In genomic region chr10:103111918-103112877, GRCh38 we compare ENCODE assay signal across 9 cellular contexts.
DNase-seq lines count a peak whose midpoint lies in the region; ATAC-seq and TF ChIP-seq lines count a peak whose summit lies in the region.
"Had no signal": no experiment of that assay in that cellular context is flagged by ENCODE, and none has a peak within 500 bp of the region (broad histone marks: within the 10 kb centered on the region; RNA-seq: fewer than 3 reads in every experiment).

No MANE protein-coding gene starts in this region.

- H3K4me1 ChIP-seq in left ventricle myocardium inferior (peaks cover 72% of the 10 kb centered on the region), gastroesophageal sphincter (peaks cover 18 to 71% (median 36%) of the 10 kb centered on the region in 3 donors), vagina (peaks cover 41% of the 10 kb centered on the region)
- no peaks in the 10 kb centered on the region for H3K4me1 ChIP-seq in CD8-positive, alpha-beta T cell (ENCODE audit: insufficient read depth, low read length)

- H3K36me3 ChIP-seq in left ventricle myocardium inferior (peaks cover 4% of the 10 kb centered on the region), gastroesophageal sphincter (no peaks in the 10 kb centered on the region), vagina (no peaks in the 10 kb centered on the region), brain microvascular endothelial cell (replicated peaks) (no peaks in the 10 kb centered on the region)
- no peaks in the 10 kb centered on the region for H3K36me3 ChIP-seq in CD8-positive, alpha-beta T cell (ENCODE audit: insufficient read depth, low read length)

- H3K4me1 Mint-ChIP-seq in CD8-positive, alpha-beta T cell (ENCODE audit: low read depth) = peaks cover 13% of the 10 kb centered on the region

- CTCF ChIA-PET in CD8-positive, alpha-beta T cell (lab: Charles Lee) = interaction anchor here (0.9 kb wide), 1 partner anchor 15 kb away, joined by 3 read pairs; no protein-coding TSS in a partner anchor

- TF ChIP-seq POLR2A in gastroesophageal sphincter (IDR thresholded peaks at IDR 0.05) (no peak), vagina (IDR thresholded peaks at IDR 0.05) (no peak)

- no peaks in the 10 kb centered on the region for H3K27me3 ChIP-seq in left ventricle myocardium inferior (ENCODE audit: low read depth)
- H3K27me3 ChIP-seq in gastroesophageal sphincter = no peaks in the 10 kb centered on the region
- no peaks in the 10 kb centered on the region for H3K27me3 ChIP-seq in vagina
- no peaks in the 10 kb centered on the region for H3K27me3 ChIP-seq in brain microvascular endothelial cell (replicated peaks)
- no peaks in the 10 kb centered on the region for H3K27me3 ChIP-seq in CD8-positive, alpha-beta T cell (ENCODE audit: insufficient read depth, low read length)

- ATAC-seq in left cardiac atrium = no peak
- ATAC-seq in HG03060 (IDR thresholded peaks at IDR 0.05; ENCODE audit: low read depth, unreplicated experiment) = peak; percentile 55
- ATAC-seq in gastroesophageal sphincter = no peak
- ATAC-seq in CD8-positive, alpha-beta T cell = no peak

- no peak overlapping the region for H3K4me3 Mint-ChIP-seq in CD8-positive, alpha-beta T cell

- 68 to 80% methylated on average over 2 to 4 of the region's 4 CpGs for WGBS in gastroesophageal sphincter (ENCODE audit: low coverage in 1 of 2), 2 donors

- DNase-seq in left ventricle myocardium inferior = no peak
- DNase-seq in left cardiac atrium = no peak
- DNase-seq in vagina (ENCODE audit: extremely low spot score in 2 of 2) = no peak
- DNase-seq in A172 (ENCODE audit: low spot score) = no peak
- no peak for DNase-seq in brain microvascular endothelial cell
- no peak for DNase-seq in CD8-positive, alpha-beta T cell
- DNase-seq: DMS 273 treated with DMSO at 0.1 percent for 48 hours had no signal

- H3K4me3 ChIP-seq in left ventricle myocardium inferior = peak overlapping the region; percentile 28
- H3K4me3 ChIP-seq in gastroesophageal sphincter = no peak overlapping the region
- H3K4me3 ChIP-seq in vagina = no peak overlapping the region
- no peak overlapping the region for H3K4me3 ChIP-seq in brain microvascular endothelial cell (ENCODE audit: low read depth, low read length)
- no peak overlapping the region for H3K4me3 ChIP-seq in CD8-positive, alpha-beta T cell (ENCODE audit: low read depth, low read length)

- H3K27me3 Mint-ChIP-seq in CD8-positive, alpha-beta T cell (ENCODE audit: low read depth) = no peaks in the 10 kb centered on the region

- H3K9me3 ChIP-seq in left ventricle myocardium inferior (replicated peaks) = no peaks in the 10 kb centered on the region
- no peaks in the 10 kb centered on the region for H3K9me3 ChIP-seq in gastroesophageal sphincter
- H3K9me3 ChIP-seq in vagina = no peaks in the 10 kb centered on the region
- H3K9me3 ChIP-seq in CD8-positive, alpha-beta T cell (ENCODE audit: low read length) = no peaks in the 10 kb centered on the region

- intact Hi-C loops in left ventricle myocardium inferior (cut with micrococcal nuclease) = loop anchor here (5.0 kb wide), 1 partner anchor 130 kb away; no protein-coding TSS in a partner anchor
- intact Hi-C loops in left cardiac atrium (cut with DNase I) = loop anchor here in 1 of 2 donors (5.0 kb wide), 1 partner anchor 130 kb away; no protein-coding TSS in a partner anchor
- intact Hi-C loops in vagina (cut with DNase I) = no loop called here
- intact Hi-C loops in CD8-positive, alpha-beta T cell (cut with DNase I, micrococcal nuclease) = no loop called here

- H3K27ac Mint-ChIP-seq in CD8-positive, alpha-beta T cell = no peak overlapping the region

- H3K36me3 Mint-ChIP-seq in CD8-positive, alpha-beta T cell = peaks cover 28% of the 10 kb centered on the region

- H3K27ac ChIP-seq in left ventricle myocardium inferior (replicated peaks) (peak overlapping the region; percentile 85), gastroesophageal sphincter (peak overlapping the region; percentile 70 to 86 (median 78)), vagina (peak overlapping the region; percentile 70), brain microvascular endothelial cell (no peak overlapping the region)
- no peak overlapping the region for H3K27ac ChIP-seq in CD8-positive, alpha-beta T cell (ENCODE audit: low read depth, low read length)

- TF ChIP-seq CTCF in left ventricle myocardium inferior (IDR thresholded peaks at IDR 0.05; ENCODE audit: borderline replicate concordance) = no peak
- no peak for TF ChIP-seq CTCF in gastroesophageal sphincter (IDR thresholded peaks at IDR 0.05)
- TF ChIP-seq CTCF in vagina (IDR thresholded peaks at IDR 0.05) = no peak
- TF ChIP-seq CTCF in brain microvascular endothelial cell (IDR thresholded peaks at IDR 0.05; ENCODE audit: low read depth, low read length, missing control alignments) = no peak
- TF ChIP-seq CTCF in CD8-positive, alpha-beta T cell (IDR thresholded peaks at IDR 0.05) = no peak

- H3K9me3 Mint-ChIP-seq in CD8-positive, alpha-beta T cell = no peaks in the 10 kb centered on the region

- no peak for TF ChIP-seq EP300 in gastroesophageal sphincter (IDR thresholded peaks at IDR 0.05)

- in situ Hi-C loops in brain microvascular endothelial cell (cut with HindIII; ENCODE audit: low pct_ligation_motif_present, low sequenced_read_pairs) = no loop called here

- POLR2A ChIA-PET in CD8-positive, alpha-beta T cell (lab: Charles Lee) = no interaction called here

Comparison
In these comparisons a context has a peak if more than half of its experiments do, and no peak if none do; other contexts are left out.
1. H3K27ac ChIP-seq: peak in left ventricle myocardium inferior (single experiment), gastroesophageal sphincter (4 of 4) and vagina (single experiment); none in brain microvascular endothelial cell (single experiment) and CD8-positive, alpha-beta T cell (single experiment).